ENCODE assay signal across 31 cellular contexts in genomic region chr4:30354605-30355004, GRCh38.
"Had no signal": no experiment of that assay in that cellular context is flagged by ENCODE, and none has a peak within 500 bp of the region (broad histone marks: within the 10 kb centered on the region; RNA-seq: fewer than 3 reads in every experiment).

No MANE protein-coding gene starts in this region.

- H3K4me1 Mint-ChIP-seq: natural killer cell; nephron; neural progenitor cell; stimulated activated memory B cell treated with anti-CD40 and anti-IgM and Interleukin-4, amounts not matched to agents 10 μg/mL and 1 μg/mL and 100 μg/mL, for 72 hours; stimulated activated naive CD8-positive, alpha-beta T cell treated with anti-CD3 and anti-CD28 coated beads, Interleukin-15, amount 100 ng/mL, for 72 hours had no signal

- H3K79me2 ChIP-seq: parathyroid adenoma had no signal

- H3K4me2 ChIP-seq: neural progenitor cell, smooth muscle cell had no signal

- H3K4me3 ChIP-seq: neural progenitor cell, ovary, psoas muscle, skin epidermis, smooth muscle cell, spleen, suprapubic skin, tibial artery, transverse colon, upper lobe of right lung, uterus had no signal

- H3K27ac ChIP-seq: neural progenitor cell, ovary, parathyroid adenoma, psoas muscle, skin epidermis, spleen, suprapubic skin, testis, tibial artery, transverse colon, upper lobe of right lung, uterus had no signal

- H3K4me3 Mint-ChIP-seq: natural killer cell; nephron; neural progenitor cell; stimulated activated memory B cell treated with anti-CD40 and anti-IgM and Interleukin-4, amounts not matched to agents 10 μg/mL and 1 μg/mL and 100 μg/mL, for 72 hours; stimulated activated naive CD8-positive, alpha-beta T cell treated with anti-CD3 and anti-CD28 coated beads, Interleukin-15, amount 100 ng/mL, for 72 hours; type B pancreatic cell had no signal

- H3K36me3 Mint-ChIP-seq: natural killer cell; neural progenitor cell; stimulated activated memory B cell treated with anti-CD40 and anti-IgM and Interleukin-4, amounts not matched to agents 10 μg/mL and 1 μg/mL and 100 μg/mL, for 72 hours; type B pancreatic cell had no signal

- H3K27me3 ChIP-seq: neural progenitor cell, ovary, spleen, suprapubic skin, testis, tibial artery, transverse colon, upper lobe of right lung, uterus had no signal

- H2AFZ ChIP-seq: neural progenitor cell, parathyroid adenoma had no signal

- H3K27ac Mint-ChIP-seq: natural killer cell; nephron; neural progenitor cell; progenitor cell of endocrine pancreas; stimulated activated memory B cell treated with anti-CD40 and anti-IgM and Interleukin-4, amounts not matched to agents 10 μg/mL and 1 μg/mL and 100 μg/mL, for 72 hours; stimulated activated naive CD8-positive, alpha-beta T cell treated with anti-CD3 and anti-CD28 coated beads, Interleukin-15, amount 100 ng/mL, for 72 hours; type B pancreatic cell had no signal

- ATAC-seq: natural killer cell; psoas muscle; right cardiac atrium; sciatic nerve; stimulated activated memory B cell treated with anti-CD40 and anti-IgM and Interleukin-4, amounts not matched to agents 10 μg/mL and 1 μg/mL and 100 μg/mL, for 72 hours; stimulated activated naive CD8-positive, alpha-beta T cell treated with anti-CD3 and anti-CD28 coated beads, Interleukin-15, amount 100 ng/mL, for 72 hours; stimulated activated naive CD8-positive, alpha-beta T cell treated with anti-CD3 and anti-CD28 coated beads, Interleukin-15, Interleukin-2, amounts not matched to agents 100 U/mL and 50 U/mL, for 24 hours; upper lobe of right lung had no signal

- H3K36me3 ChIP-seq: neural progenitor cell, ovary, spleen, suprapubic skin, tibial artery, transverse colon, upper lobe of right lung, uterus had no signal

- DNase-seq: natural killer cell; occipital lobe; ovary; posterior cingulate gyrus; psoas muscle; right cardiac atrium; spleen; stimulated activated CD4-positive, alpha-beta T cell treated with anti-CD3 and anti-CD28 coated beads, Interleukin-12 subunit alpha, Interleukin-12 subunit beta, amount 100 ng/mL, for 4 hours; stimulated activated CD4-positive, alpha-beta T cell treated with anti-CD3 and anti-CD28 coated beads, Interleukin-1b, Interleukin-23, amount 100 ng/mL, for 48 hours; stimulated activated CD4-positive, alpha-beta T cell treated with anti-CD3 and anti-CD28 coated beads, Interleukin-4, amount 100 ng/mL, for 1 hour; stimulated activated CD4-positive, alpha-beta T cell treated with anti-CD3 and anti-CD28 coated beads, Interleukin-4, amount 100 ng/mL, for 4 hours; stimulated activated CD8-positive, alpha-beta memory T cell treated with anti-CD3 and anti-CD28 coated beads, Interleukin-4, amount 100 ng/mL, for 48 hours; stimulated activated naive CD4-positive, alpha-beta T cell; stimulated activated naive CD8-positive, alpha-beta T cell treated with anti-CD3 and anti-CD28 coated beads, Interleukin-15, amount 100 ng/mL, for 72 hours; stimulated activated naive CD8-positive, alpha-beta T cell treated with anti-CD3 and anti-CD28 coated beads, Interleukin-15, Interleukin-2, amounts not matched to agents 100 U/mL and 50 U/mL, for 24 hours; substantia nigra; testis; tibial artery; transverse colon; upper lobe of right lung; uterus had no signal

- H3K9ac ChIP-seq: neural progenitor cell, parathyroid adenoma had no signal

- H3K4me1 ChIP-seq: neural progenitor cell, parathyroid adenoma, psoas muscle, spleen, suprapubic skin, testis, tibial artery, transverse colon, upper lobe of right lung, uterus had no signal

- H3K9me3 ChIP-seq: ovary, psoas muscle, suprapubic skin, testis, tibial artery, transverse colon, upper lobe of right lung, uterus had no signal

- H3K27me3 Mint-ChIP-seq: progenitor cell of endocrine pancreas; stimulated activated memory B cell treated with anti-CD40 and anti-IgM and Interleukin-4, amounts not matched to agents 10 μg/mL and 1 μg/mL and 100 μg/mL, for 72 hours; stimulated activated naive CD8-positive, alpha-beta T cell treated with anti-CD3 and anti-CD28 coated beads, Interleukin-15, amount 100 ng/mL, for 72 hours; type B pancreatic cell had no signal

- H3K9me3 Mint-ChIP-seq: nephron, type B pancreatic cell had no signal
